ENCODE assay signal across 17 cellular contexts in genomic region chr22:27730649-27731433, GRCh38.
"Had no signal": no experiment of that assay in that cellular context is flagged by ENCODE, and none has a peak within 500 bp of the region (broad histone marks: within the 10 kb centered on the region; RNA-seq: fewer than 3 reads in every experiment).

No MANE protein-coding gene starts in this region.

- H3K4me1 Mint-ChIP-seq: activated CD4-positive, alpha-beta memory T cell treated with anti-CD3 and anti-CD28 coated beads, Interleukin-2, amount 10 ng/mL, durations not matched to agents 7 days and 5 days; stimulated activated memory B cell treated with anti-CD40 and anti-IgM and Interleukin-4, amounts not matched to agents 10 μg/mL and 1 μg/mL and 100 μg/mL, for 72 hours had no signal

- H3K4me1 ChIP-seq: body of pancreas, colonic mucosa, prostate gland had no signal

- H3K27me3 Mint-ChIP-seq: activated CD4-positive, alpha-beta memory T cell treated with anti-CD3 and anti-CD28 coated beads, Interleukin-2, amount 10 ng/mL, durations not matched to agents 7 days and 5 days had no signal

- H3K4me3 ChIP-seq: body of pancreas, colonic mucosa, hepatocyte, prostate gland, vagina had no signal

- DNase-seq: activated CD4-positive, alpha-beta memory T cell treated with anti-CD3 and anti-CD28 coated beads, Interleukin-2, amount 10 ng/mL, durations not matched to agents 7 days and 5 days; activated CD4-positive, alpha-beta T cell treated with anti-CD3 and anti-CD28 coated beads for 4 hours; activated gamma-delta T cell treated with Interleukin-2 at 50 U/mL for 16 hours; activated T-cell treated with anti-CD3 and anti-CD28 coated beads, Interleukin-2, amount 50 U/mL, for 4 hours; amniotic stem cell; body of pancreas; central memory CD4-positive, alpha-beta T cell; colonic mucosa; stimulated activated CD4-positive, alpha-beta T cell treated with anti-CD3 and anti-CD28 coated beads, Interleukin-12 subunit alpha, Interleukin-12 subunit beta, amount 100 ng/mL, for 4 hours had no signal

- H3K79me2 ChIP-seq: hepatocyte had no signal

- H3K4me2 ChIP-seq: hepatocyte had no signal

- H3K36me3 Mint-ChIP-seq: activated naive CD8-positive, alpha-beta T cell; natural killer cell treated with Interleukin-12 subunit alpha and Interleukin-12 subunit beta and Interleukin-15 and Interleukin-18, amount 100 ng/mL, for 72 hours; stimulated activated memory B cell treated with anti-CD40 and anti-IgM and Interleukin-4, amounts not matched to agents 10 μg/mL and 1 μg/mL and 100 μg/mL, for 72 hours had no signal

- ATAC-seq: activated T-cell treated with anti-CD3 and anti-CD28 coated beads, Interleukin-2, amount 50 U/mL, for 4 hours; body of pancreas; esophagus mucosa; natural killer cell treated with Interleukin-12 subunit alpha and Interleukin-12 subunit beta and Interleukin-15 and Interleukin-18, amount 100 ng/mL, for 72 hours; stimulated activated memory B cell treated with anti-CD40 and anti-IgM and Interleukin-4, amounts not matched to agents 10 μg/mL and 1 μg/mL and 100 μg/mL, for 72 hours had no signal

- H3K9me3 Mint-ChIP-seq: activated CD4-positive, alpha-beta memory T cell treated with anti-CD3 and anti-CD28 coated beads, Interleukin-2, amount 10 ng/mL, durations not matched to agents 7 days and 5 days; activated T-cell treated with anti-CD3 and anti-CD28 coated beads, Interleukin-2, amount 50 U/mL, for 4 hours; natural killer cell treated with Interleukin-12 subunit alpha and Interleukin-12 subunit beta and Interleukin-15 and Interleukin-18, amount 100 ng/mL, for 72 hours; T-helper 1 cell treated with Interleukin-12 subunit alpha and Interleukin-12 subunit beta and Interleukin-4 antibody, amounts not matched to agents 30 μg/mL and 1 μg/mL, for 36 hours had no signal

- H3K4me3 Mint-ChIP-seq: activated CD4-positive, alpha-beta memory T cell treated with anti-CD3 and anti-CD28 coated beads, Interleukin-2, amount 10 ng/mL, durations not matched to agents 7 days and 5 days; activated naive CD8-positive, alpha-beta T cell; activated T-cell treated with anti-CD3 and anti-CD28 coated beads, Interleukin-2, amount 50 U/mL, for 4 hours; natural killer cell treated with Interleukin-12 subunit alpha and Interleukin-12 subunit beta and Interleukin-15 and Interleukin-18, amount 100 ng/mL, for 72 hours; stimulated activated memory B cell treated with anti-CD40 and anti-IgM and Interleukin-4, amounts not matched to agents 10 μg/mL and 1 μg/mL and 100 μg/mL, for 72 hours; T-helper 1 cell treated with Interleukin-12 subunit alpha and Interleukin-12 subunit beta and Interleukin-4 antibody, amounts not matched to agents 30 μg/mL and 1 μg/mL, for 36 hours had no signal

- H3K27me3 ChIP-seq: body of pancreas, colonic mucosa, hepatocyte, vagina had no signal

- H3K36me3 ChIP-seq: colonic mucosa, prostate gland, vagina had no signal

- H3K27ac ChIP-seq: body of pancreas, colonic mucosa, hepatocyte, prostate gland, vagina had no signal

- H3K9me3 ChIP-seq: body of pancreas, colonic mucosa, prostate gland, vagina had no signal

- H3K27ac Mint-ChIP-seq: activated CD4-positive, alpha-beta memory T cell treated with anti-CD3 and anti-CD28 coated beads, Interleukin-2, amount 10 ng/mL, durations not matched to agents 7 days and 5 days; activated naive CD8-positive, alpha-beta T cell; natural killer cell treated with Interleukin-12 subunit alpha and Interleukin-12 subunit beta and Interleukin-15 and Interleukin-18, amount 100 ng/mL, for 72 hours; stimulated activated memory B cell treated with anti-CD40 and anti-IgM and Interleukin-4, amounts not matched to agents 10 μg/mL and 1 μg/mL and 100 μg/mL, for 72 hours; T-helper 1 cell treated with Interleukin-12 subunit alpha and Interleukin-12 subunit beta and Interleukin-4 antibody, amounts not matched to agents 30 μg/mL and 1 μg/mL, for 36 hours had no signal
